ENCODE assay signal across 8 cellular contexts in genomic region chr3:124033360-124034015, GRCh38. TPM values are rescaled to one million over a fixed set of nuclear protein-coding genes. Genes with fewer than 3 reads are reported as not detected.
A peak's percentile ranks its signal among the peaks of the same experiment; 100 is the strongest.
DNase-seq lines count a peak whose midpoint lies in the region; ATAC-seq, FAIRE-seq and TF ChIP-seq lines count a peak whose summit lies in the region.

KALRN (plus strand) TSS chr3:124033369.

- no peaks in the 10 kb centered on the region for H3K79me2 ChIP-seq in K562 (ENCODE audit: control insufficient read depth, insufficient read depth, low read length)

- DNase-seq in activated CD8-positive, alpha-beta memory T cell treated with anti-CD3 and anti-CD28 coated beads for 24 hours, result peak; percentile 60
- no peak for DNase-seq in activated CD8-positive, alpha-beta memory T cell treated with anti-CD3 and anti-CD28 coated beads, Interleukin-2, amount 50 U/mL, for 4 hours
- DNase-seq in HL-60 (ENCODE audit: low read depth in 1 of 2, low spot score in 1 of 2) (no peak), K562 (ENCODE audit: extremely low read depth in 1 of 4, low spot score in 3 of 4) (peak in 2 of 4 experiments; percentile 20 to 26), iPS-NIHi11 (ENCODE audit: low spot score) (peak; percentile 68), small intestine (no peak), amniotic stem cell (lab: John Stamatoyannopoulos, UW) (no peak)

- POLR2A ChIA-PET in K562 (lab: Yijun Ruan, JAX), result interaction anchor here (0.7 kb wide), 1 partner anchor 511 kb away, joined by 3 read pairs; no protein-coding TSS in a partner anchor

- no peaks in the 10 kb centered on the region for H3K9me3 ChIP-seq in K562 (replicated peaks; ENCODE audit: control insufficient read depth, insufficient read depth, low read depth, low read length)
- H3K9me3 ChIP-seq in small intestine (ENCODE audit: control insufficient read depth, low read depth), result no peaks in the 10 kb centered on the region

- H3K27ac ChIP-seq in HL-60 (replicated peaks) (no peak within 1 kb of the TSS), K562 (ENCODE audit: extremely low read depth, low read depth, low read length) (no peak within 1 kb of the TSS), small intestine (ENCODE audit: low read depth in 1 of 2, low read length in 1 of 2) (peak within 1 kb of the TSS in 1 of 2 donors; percentile 32)

- WGBS in K562 (ENCODE audit: insufficient coverage, low coverage, missing lambda C conversion rate), result no CpG with 5 or more reads among the region's 63 CpGs
- WGBS in small intestine, 3 donors, result 0 to 1% (median 1%) methylated on average over 48 to 63 of the region's 63 CpGs

- H3K36me3 ChIP-seq in K562 (ENCODE audit: control insufficient read depth, insufficient read depth, low read length) (no peaks in the 10 kb centered on the region), small intestine (ENCODE audit: control insufficient read depth in 2 of 2, insufficient read depth in 2 of 2, low read length in 2 of 2) (no peaks in the 10 kb centered on the region)

- H3K27me3 ChIP-seq in HL-60 (ENCODE audit: insufficient read depth, poor library complexity, severe bottlenecking) (peaks cover 46% of the 10 kb centered on the region), K562 (ENCODE audit: control insufficient read depth in 2 of 2, insufficient read depth in 2 of 2, low read length in 2 of 2) (peaks cover 0 to 16% of the 10 kb centered on the region in 2 experiments; a peak in 2 of 5 replicates), small intestine (ENCODE audit: control insufficient read depth in 2 of 2, insufficient read depth in 2 of 2, low read length in 2 of 2) (peaks cover 4 to 13% of the 10 kb centered on the region in 2 donors)

- TF ChIP-seq POLR2A in K562 (conservative IDR thresholded peaks at IDR 0.05), result no peak

- H2AFZ ChIP-seq in K562 (ENCODE audit: low read depth, low read length), result peak within 1 kb of the TSS; percentile 70; the same call in 1 of the 2 replicates

- no peak for FAIRE-seq in K562 (lab: Jason Lieb, UNC)
- FAIRE-seq in small intestine (lab: Jason Lieb, UNC), result no peak

- peak within 1 kb of the TSS in 1 of 2 experiments; percentile 81; a peak in 2 of 4 replicates for H3K9ac ChIP-seq in K562 (ENCODE audit: insufficient read depth in 1 of 2, low read depth in 2 of 2, low read length in 2 of 2)

- no peaks in the 10 kb centered on the region for H3K9me1 ChIP-seq in K562 (ENCODE audit: control insufficient read depth, insufficient read depth, low read length)

- in situ Hi-C loops in K562 (cut with MboI), result no loop called here

- H3K4me2 ChIP-seq in K562 (ENCODE audit: insufficient read depth, low read length), result peak within 1 kb of the TSS; percentile 41

- ATAC-seq in K562, result peak; percentile 52
- no peak for ATAC-seq in GM21526 (IDR thresholded peaks at IDR 0.05; ENCODE audit: low FRiP score, unreplicated experiment)

- intact Hi-C loops in K562 (cut with micrococcal nuclease), result no loop called here

- no peaks in the 10 kb centered on the region for H4K20me1 ChIP-seq in K562 (replicated peaks; ENCODE audit: control insufficient read depth, insufficient read depth, low read length)

- TF ChIP-seq CTCF in HL-60 (IDR thresholded peaks at IDR 0.05; ENCODE audit: insufficient read depth, low read length) (no peak), K562 (IDR thresholded peaks at IDR 0.05 in 2 of 3, conservative IDR thresholded peaks at IDR 0.05 in 1 of 3; ENCODE audit: insufficient read depth in 2 of 3, low read depth in 1 of 3, low read length in 3 of 3) (0 out of 6 replicates have a peak, but pooled peaks of 1 of the 3 experiments have one; percentile 3)

- no peak for TF ChIP-seq EP300 in K562 (IDR thresholded peaks at IDR 0.05; ENCODE audit: low read length)

- TF ChIP-seq RAD21 in K562 (CRISPR knock-in tag; conservative IDR thresholded peaks at IDR 0.05 in 1 of 2, IDR thresholded peaks at IDR 0.05 in 1 of 2), result no peak

- H3K4me3 ChIP-seq in HL-60 (replicated peaks; ENCODE audit: insufficient read depth, low read length), result peak within 1 kb of the TSS; percentile 27
- H3K4me3 ChIP-seq in K562, result peak within 1 kb of the TSS; percentile 50
- H3K4me3 ChIP-seq in small intestine (ENCODE audit: low read depth in 1 of 2, low read length in 2 of 2), result peak within 1 kb of the TSS; percentile 56 to 65

- H3K4me1 ChIP-seq in K562 (replicated peaks in 1 of 2; ENCODE audit: control insufficient read depth in 2 of 2, insufficient read depth in 2 of 2, low read length in 2 of 2), result peaks cover 0 to 21% of the 10 kb centered on the region in 2 experiments; a peak in 2 of 5 replicates
- no peaks in the 10 kb centered on the region for H3K4me1 ChIP-seq in small intestine (ENCODE audit: control insufficient read depth in 2 of 2, insufficient read depth in 1 of 2, low read depth in 1 of 2, low read length in 1 of 2)

- BruUV-seq in K562 (replicated peaks; lab: Mats Ljungman, UMichigan), result no TSS peak

- CTCF ChIA-PET in K562 (lab: Yijun Ruan, JAX; ENCODE audit: low intra/inter-chr PET ratio), result no interaction called here

TF ChIP-seq in K562, 482 proteins besides CTCF, POLR2A, EP300 and RAD21 (continues in another document):
- no peak for TF ChIP-seq CHD1 (IDR thresholded peaks at IDR 0.05; ENCODE audit: low read length)

RNA-seq across cellular contexts. Expression of gene KALRN, which starts in this region (rescaled TPM):
- total RNA-seq in K562 (2011; cell fraction: chromatin; rRNA removed; ENCODE audit: low replicate concordance), result 20.2 and 28.2 TPM in 2 replicates
- 9.5 and 12.8 TPM in 2 replicates for total RNA-seq in K562 (2011; cell fraction: nucleolus; rRNA removed)
- 16.4 and 16.8 TPM in 2 replicates for total RNA-seq in K562 (2011; cell fraction: nucleoplasm; rRNA removed)
- total RNA-seq in K562 (2014; rRNA removed) (3.3 and 8.2 TPM in 2 replicates), K562 (2014; rRNA removed; fragmentation: Illumina TruSeq; extraction: Trizol) (2.7 and 3.5 TPM in 2 replicates), K562 (2015; rRNA removed; fragmentation: Illumina TruSeq; extraction: Trizol) (1.6 and 2.0 TPM in 2 replicates), K562 (2021) (3.9 and 5.2 TPM in 2 replicates)
- polyA plus RNA-seq in K562 (2011; rRNA removed) (3.2 and 5.6 TPM in 2 replicates), K562 (2014; fragmentation: Illumina TruSeq; extraction: Trizol) (3.4 and 4.0 TPM in 2 replicates), K562 (2014; fragmentation: Nextera tagmentation; extraction: Ambion mirVana) (under 1 TPM; 0.42 to 0.45 TPM), K562 (2014; rRNA removed) (3.4 and 4.6 TPM in 2 replicates), small intestine (10 to 100 TPM; 25.6 to 89.4 (median 72.0) TPM)
- polyA plus RNA-seq in K562 (2011; cell fraction: cytosol; rRNA removed), result 2.2 and 5.1 TPM in 2 replicates
- 5.3 and 10.1 TPM in 2 replicates for polyA plus RNA-seq in K562 (2011; cell fraction: nucleus; rRNA removed)
- polyA plus RNA-seq in K562 (2012), result 4.1 and 5.1 TPM in 2 replicates
- polyA minus RNA-seq in K562 (2011; rRNA and poly(A)+ RNA removed), result 4.0 and 8.8 TPM in 2 replicates
- 1.5 and 4.6 TPM in 2 replicates for polyA minus RNA-seq in K562 (2011; cell fraction: cytosol; rRNA and poly(A)+ RNA removed)
- 5.9 and 8.3 TPM in 2 replicates for polyA minus RNA-seq in K562 (2011; cell fraction: nucleus; rRNA and poly(A)+ RNA removed)

Comparison
In these comparisons a context has a peak if more than half of its experiments do, and no peak if none do; other contexts are left out.
1. DNase-seq: peak in activated CD8-positive, alpha-beta memory T cell treated with anti-CD3 and anti-CD28 coated beads for 24 hours (single experiment) and iPS-NIHi11 (single experiment); none in activated CD8-positive, alpha-beta memory T cell treated with anti-CD3 and anti-CD28 coated beads, Interleukin-2, amount 50 U/mL, for 4 hours (single experiment), HL-60 (0 of 2), small intestine (single experiment) and amniotic stem cell (single experiment).
2. Peak in every context shown above with its lines, with median percentiles within 50 percentile points of each other: H3K4me3 ChIP-seq.